ENCODE assay signal across 10 cellular contexts in the genomic region with DNA sequence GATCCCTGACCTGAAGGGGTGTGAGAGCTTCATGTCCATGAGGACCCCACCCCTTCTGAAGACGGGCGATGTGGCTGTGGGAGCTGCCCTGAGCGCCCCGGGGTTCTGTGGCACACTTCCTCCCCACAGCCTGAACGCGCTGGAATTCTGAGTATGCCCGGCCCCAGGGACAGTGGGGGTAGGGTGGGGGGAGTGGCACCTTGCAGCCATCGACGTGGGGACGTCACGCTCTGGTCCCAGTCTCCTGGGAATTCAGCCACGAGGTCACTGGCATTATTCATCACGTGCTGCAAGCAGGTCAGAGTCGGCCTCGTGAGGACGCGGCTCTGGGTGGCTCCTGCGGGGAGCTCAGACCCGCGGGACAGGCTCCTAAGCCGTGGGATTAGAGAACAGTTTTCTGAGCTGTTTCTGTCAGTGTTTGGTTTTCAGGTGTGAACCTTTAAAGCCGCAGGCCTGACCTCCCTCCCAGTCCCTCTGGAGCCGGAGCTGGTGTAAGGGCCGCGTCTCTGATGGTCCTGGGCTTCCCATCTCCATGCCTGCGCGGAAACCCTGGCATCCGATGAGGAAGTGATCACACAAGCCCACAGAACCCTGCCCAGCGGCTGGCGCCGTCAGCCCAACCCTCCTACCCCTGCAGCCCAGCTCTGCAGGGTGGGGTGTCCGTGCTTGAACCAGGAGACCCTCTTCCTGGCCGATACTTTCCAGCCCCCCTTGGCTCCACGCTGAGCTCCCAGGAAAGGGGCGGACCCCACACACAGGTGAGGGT. TPM values are rescaled to one million over a fixed set of nuclear protein-coding genes. Genes with fewer than 3 reads are reported as not detected.
DNase-seq lines count a peak whose midpoint lies in the region; ATAC-seq and TF ChIP-seq lines count a peak whose summit lies in the region.
"Had no signal": no experiment of that assay in that cellular context is flagged by ENCODE, and none has a peak within 500 bp of the region (broad histone marks: within the 10 kb centered on the region; RNA-seq: fewer than 3 reads in every experiment).

No MANE protein-coding gene starts in this region.

- H3K9me3 Mint-ChIP-seq in activated CD4-positive, alpha-beta T cell treated with anti-CD3 and anti-CD28 coated beads, Interleukin-2, amount 10 ng/mL, durations not matched to agents 24 days and 14 days: no peaks in the 10 kb centered on the region

- DNase-seq in AG20443 (ENCODE audit: low spot score) (peak; percentile 28), OCI-LY7 (ENCODE audit: low spot score) (peak; percentile 21), mucosa of gallbladder (ENCODE audit: low spot score) (peak; percentile 70), hepatic stellate cell (ENCODE audit: low spot score) (no peak), MG63 (no peak), NCI-H1105 (lab: John Stamatoyannopoulos, UW) (no peak)
- DNase-seq in activated CD4-positive, alpha-beta T cell treated with anti-CD3 and anti-CD28 coated beads, Interleukin-2, amount 10 ng/mL, durations not matched to agents 24 days and 14 days: no peak
- DNase-seq: activated CD4-positive, alpha-beta T cell treated with anti-CD3 and anti-CD28 coated beads, Interleukin-2, amount 50 U/mL, for 1 hour had no signal

- no peak for TF ChIP-seq POLR2A in gastroesophageal sphincter (IDR thresholded peaks at IDR 0.05)

- H3K4me3 Mint-ChIP-seq in activated CD4-positive, alpha-beta T cell treated with anti-CD3 and anti-CD28 coated beads, Interleukin-2, amount 10 ng/mL, durations not matched to agents 24 days and 14 days: no peak overlapping the region

- H3K4me2 ChIP-seq in OCI-LY7 (ENCODE audit: low read length): peak overlapping the region; percentile 64
- H3K4me2 ChIP-seq: PC-9 had no signal

- H3K36me3 Mint-ChIP-seq in activated CD4-positive, alpha-beta T cell treated with anti-CD3 and anti-CD28 coated beads, Interleukin-2, amount 10 ng/mL, durations not matched to agents 24 days and 14 days (ENCODE audit: low read depth): no peaks in the 10 kb centered on the region

- H3K9me2 ChIP-seq in OCI-LY7 (ENCODE audit: insufficient read depth, low read length): no peaks in the 10 kb centered on the region

- H2AFZ ChIP-seq in OCI-LY7 (ENCODE audit: low read length): no peak overlapping the region
- H2AFZ ChIP-seq: PC-9 had no signal

- H3K4me3 ChIP-seq in OCI-LY7 (ENCODE audit: low read depth, low read length, poor library complexity, severe bottlenecking) (peak overlapping the region; percentile 48), gastroesophageal sphincter (peak overlapping the region in 1 of 2 donors; percentile 0), MG63 (no peak overlapping the region)
- H3K4me3 ChIP-seq: PC-9 had no signal

- peak; percentile 25 for ATAC-seq in gastroesophageal sphincter

- peak overlapping the region; percentile 44 for H3K27ac ChIP-seq in OCI-LY7 (ENCODE audit: low read depth, low read length, poor library complexity, severe bottlenecking)
- H3K27ac ChIP-seq in gastroesophageal sphincter: peak overlapping the region in 3 of 4 donors; percentile 5 to 60 (median 49)
- H3K27ac ChIP-seq: PC-9 had no signal

- H3K4me1 Mint-ChIP-seq in activated CD4-positive, alpha-beta T cell treated with anti-CD3 and anti-CD28 coated beads, Interleukin-2, amount 10 ng/mL, durations not matched to agents 24 days and 14 days: peaks cover 3% of the 10 kb centered on the region

- POLR2A ChIA-PET in OCI-LY7 (lab: Charles Lee): interaction anchor here (0.6 to 2.1 kb wide), 4 partner anchors 18 to 35 kb away, joined by 3 to 10 read pairs (median 4); no protein-coding TSS in a partner anchor

- CTCF ChIA-PET in OCI-LY7 (lab: Charles Lee; ENCODE audit: unreplicated experiment): interaction anchor here (1.6 kb wide), 1 partner anchor 30 kb away, joined by 4 read pairs; no protein-coding TSS in a partner anchor

- WGBS in gastroesophageal sphincter (ENCODE audit: low coverage in 1 of 2), 2 donors: 70% methylated on average over 4 of the region's 35 CpGs; no CpG with 5 or more reads in 1 of the 2 donors

- TF ChIP-seq EP300 in gastroesophageal sphincter (IDR thresholded peaks at IDR 0.05): no peak

- H3K27me3 ChIP-seq in gastroesophageal sphincter (no peaks in the 10 kb centered on the region), MG63 (no peaks in the 10 kb centered on the region)

- H3K9me3 ChIP-seq in OCI-LY7 (ENCODE audit: low read length) (no peaks in the 10 kb centered on the region), gastroesophageal sphincter (no peaks in the 10 kb centered on the region), MG63 (no peaks in the 10 kb centered on the region)

- no TSS peak for BruUV-seq in OCI-LY7 (replicated peaks; lab: Mats Ljungman, UMichigan)

- H3K27me3 Mint-ChIP-seq in activated CD4-positive, alpha-beta T cell treated with anti-CD3 and anti-CD28 coated beads, Interleukin-2, amount 10 ng/mL, durations not matched to agents 24 days and 14 days: peaks cover 4% of the 10 kb centered on the region

- no peaks in the 10 kb centered on the region for H3K79me2 ChIP-seq in OCI-LY7 (ENCODE audit: insufficient read depth, low read depth, low read length)

- H3K27ac Mint-ChIP-seq in activated CD4-positive, alpha-beta T cell treated with anti-CD3 and anti-CD28 coated beads, Interleukin-2, amount 10 ng/mL, durations not matched to agents 24 days and 14 days: no peak overlapping the region

- intact Hi-C loops in OCI-LY7 (cut with micrococcal nuclease; ENCODE audit: unreplicated experiment): no loop called here
- intact Hi-C loops in activated CD4-positive, alpha-beta T cell treated with anti-CD3 and anti-CD28 coated beads, Interleukin-2, amount 10 ng/mL, durations not matched to agents 24 days and 14 days (cut with micrococcal nuclease): no loop called here

- peaks cover 77% of the 10 kb centered on the region for H3K4me1 ChIP-seq in OCI-LY7 (ENCODE audit: insufficient read depth, low read length, poor library complexity, severe bottlenecking)
- peaks cover 0 to 56% (median 25%) of the 10 kb centered on the region in 3 donors for H3K4me1 ChIP-seq in gastroesophageal sphincter

- H4K20me1 ChIP-seq in OCI-LY7 (ENCODE audit: insufficient read depth, low read length): no peaks in the 10 kb centered on the region

- no peak for TF ChIP-seq CTCF in OCI-LY7 (conservative IDR thresholded peaks at IDR 0.05; ENCODE audit: low read length)
- no peak for TF ChIP-seq CTCF in gastroesophageal sphincter (IDR thresholded peaks at IDR 0.05)

- H3K36me3 ChIP-seq in OCI-LY7 (ENCODE audit: insufficient read depth, low read length) (no peaks in the 10 kb centered on the region), gastroesophageal sphincter (peaks cover 0 to 19% of the 10 kb centered on the region in 2 donors), MG63 (no peaks in the 10 kb centered on the region)

RNA-seq across cellular contexts. Expression of gene GPR146, which starts 16.2 kb away (rescaled TPM):
- total RNA-seq in OCI-LY7 (2014; rRNA removed; shearing (Covaris generic)): 0.62 and 0.95 TPM in 2 replicates
- total RNA-seq in OCI-LY7 (2022) (0.77 and 3.3 TPM in 2 replicates), gastroesophageal sphincter (10 to 100 TPM; 13.6 to 27.9 (median 16.3) TPM), mucosa of gallbladder (8.3 TPM)
- total RNA-seq in MG63 (2014; rRNA removed; shearing (Covaris generic); ENCODE audit: low replicate concordance): 1.5 TPM in 1 of 2 replicates, not detected in the other
- total RNA-seq in activated CD4-positive, alpha-beta T cell treated with anti-CD3 and anti-CD28 coated beads, Interleukin-2, amount 10 ng/mL, durations not matched to agents 24 days and 14 days: 2.5 and 4.1 TPM in 2 replicates

RNA-seq across cellular contexts. Expression of gene GPER1, which starts 27.4 kb away (rescaled TPM):
- 22.9 and 34.9 TPM in 2 replicates for total RNA-seq in OCI-LY7 (2014; rRNA removed; shearing (Covaris generic))
- 44.7 and 75.9 TPM in 2 replicates for total RNA-seq in OCI-LY7 (2022)
- total RNA-seq in gastroesophageal sphincter: 10 to 100 TPM in 1 of 4 donors, 1 to 10 TPM in 3; 7.1 to 20.2 (median 7.8) TPM
- total RNA-seq in mucosa of gallbladder: 4.7 TPM
- 2.2 and 2.8 TPM in 2 replicates for total RNA-seq in MG63 (2014; rRNA removed; shearing (Covaris generic); ENCODE audit: low replicate concordance)
- 0.09 TPM in 1 of 2 replicates, not detected in the other for total RNA-seq in activated CD4-positive, alpha-beta T cell treated with anti-CD3 and anti-CD28 coated beads, Interleukin-2, amount 10 ng/mL, durations not matched to agents 24 days and 14 days

Comparison
In these comparisons a context has a peak if more than half of its experiments do, and no peak if none do; other contexts are left out.
1. DNase-seq: peak in AG20443 (single experiment), OCI-LY7 (single experiment) and mucosa of gallbladder (single experiment); none in hepatic stellate cell (single experiment), MG63 (single experiment), activated CD4-positive, alpha-beta T cell treated with anti-CD3 and anti-CD28 coated beads, Interleukin-2, amount 10 ng/mL, durations not matched to agents 24 days and 14 days (single experiment) and NCI-H1105 (single experiment).